ENCODE assay signal across 10 cellular contexts in genomic region chr20:39986231-39986904, GRCh38.
DNase-seq lines count a peak whose midpoint lies in the region; ATAC-seq, FAIRE-seq and TF ChIP-seq lines count a peak whose summit lies in the region.
"Had no signal": no experiment of that assay in that cellular context is flagged by ENCODE, and none has a peak within 500 bp of the region (broad histone marks: within the 10 kb centered on the region; RNA-seq: fewer than 3 reads in every experiment).

No MANE protein-coding gene starts in this region.

- CTCF ChIA-PET in A549 (lab: Yijun Ruan, JAX): no interaction called here

- POLR2A ChIA-PET in A549 (lab: Yijun Ruan, JAX): no interaction called here
- POLR2A ChIA-PET in naive thymus-derived CD8-positive, alpha-beta T cell (lab: Charles Lee): no interaction called here

- H3K9me3 ChIP-seq in A549 (no peaks in the 10 kb centered on the region), esophagus squamous epithelium (no peaks in the 10 kb centered on the region), muscle layer of colon (ENCODE audit: low read length) (no peaks in the 10 kb centered on the region)

- no peak overlapping the region for H3K4me3 ChIP-seq in A549
- no peak overlapping the region for H3K4me3 ChIP-seq in esophagus squamous epithelium
- no peak overlapping the region for H3K4me3 ChIP-seq in muscle layer of colon (ENCODE audit: low read depth in 1 of 2, low read length in 2 of 2)

- H3K27ac ChIP-seq in A549: no peak overlapping the region
- H3K27ac ChIP-seq in esophagus squamous epithelium: peak overlapping the region; percentile 81 to 87 (median 86)
- peak overlapping the region; percentile 47 for H3K27ac ChIP-seq in muscle layer of colon (ENCODE audit: low read depth, low read length)

- TF ChIP-seq POLR2A in A549 (IDR thresholded peaks at IDR 0.05; ENCODE audit: low read length): no peak
- no peak for TF ChIP-seq POLR2A in esophagus squamous epithelium (IDR thresholded peaks at IDR 0.05)

- peaks cover 0 to 10% (median 0%) of the 10 kb centered on the region in 5 donors for H3K27me3 Mint-ChIP-seq in naive thymus-derived CD8-positive, alpha-beta T cell

- H3K4me1 Mint-ChIP-seq in naive thymus-derived CD8-positive, alpha-beta T cell: no peaks in the 10 kb centered on the region

- H3K9me3 Mint-ChIP-seq in naive thymus-derived CD8-positive, alpha-beta T cell: peaks cover 0 to 20% (median 7%) of the 10 kb centered on the region in 9 donors

- TF ChIP-seq CTCF in A549 (IDR thresholded peaks at IDR 0.05) (no peak), esophagus squamous epithelium (IDR thresholded peaks at IDR 0.05) (no peak)

- peaks cover 0 to 4% (median 0%) of the 10 kb centered on the region in 3 donors for H3K36me3 Mint-ChIP-seq in naive thymus-derived CD8-positive, alpha-beta T cell

- no peak overlapping the region for H3K4me3 Mint-ChIP-seq in naive thymus-derived CD8-positive, alpha-beta T cell

- peak in 1 of 2 experiments; percentile 3 for DNase-seq in A549 (ENCODE audit: low read depth in 1 of 2, low spot score in 1 of 2)
- DNase-seq in NCI-H510A (lab: John Stamatoyannopoulos, UW): peak; percentile 33
- DNase-seq in esophagus squamous epithelium (lab: John Stamatoyannopoulos, UW): no peak
- no peak for DNase-seq in activated CD4-positive, alpha-beta T cell treated with anti-CD3 and anti-CD28 coated beads, Interleukin-2, amount 50 U/mL, for 4 hours
- DNase-seq in naive thymus-derived CD8-positive, alpha-beta T cell: no peak
- no peak for DNase-seq in activated T-cell treated with anti-CD3 and anti-CD28 coated beads, Interleukin-2, amount 50 U/mL, for 48 hours
- DNase-seq in activated effector memory CD4-positive, alpha-beta T cell treated with anti-CD3 and anti-CD28 coated beads, Interleukin-2, amount 50 U/mL, for 16 hours: no peak
- DNase-seq: DND-41; stimulated activated CD4-positive, alpha-beta T cell treated with anti-CD3 and anti-CD28 coated beads, Interleukin-4, amount 100 ng/mL, for 1 hour had no signal

- H3K9ac ChIP-seq in muscle layer of colon (ENCODE audit: low read length): no peak overlapping the region

- H3K36me3 ChIP-seq in esophagus squamous epithelium (no peaks in the 10 kb centered on the region), muscle layer of colon (ENCODE audit: insufficient read depth, low read length) (no peaks in the 10 kb centered on the region)

- no peak for ATAC-seq in A549
- ATAC-seq in naive thymus-derived CD8-positive, alpha-beta T cell: no peak

- H3K27me3 ChIP-seq in esophagus squamous epithelium (no peaks in the 10 kb centered on the region), muscle layer of colon (ENCODE audit: control insufficient read depth in 1 of 2, insufficient read depth in 2 of 2, low read length in 2 of 2) (no peaks in the 10 kb centered on the region)

- FAIRE-seq in A549 (lab: Jason Lieb, UNC): no peak

- TF ChIP-seq EP300 in A549 (IDR thresholded peaks at IDR 0.05): no peak

- no peak for TF ChIP-seq RAD21 in A549 (conservative IDR thresholded peaks at IDR 0.05 in 1 of 2, IDR thresholded peaks at IDR 0.05 in 1 of 2)

- 5% methylated on average over 6 of the region's 6 CpGs for WGBS in A549 (ENCODE audit: missing lambda C conversion rate)
- WGBS in esophagus squamous epithelium, 2 donors: 9 to 15% methylated on average over 3 to 6 of the region's 6 CpGs

- no peak overlapping the region for H3K4me2 ChIP-seq in A549

- no peaks in the 10 kb centered on the region for H3K4me1 ChIP-seq in A549
- peaks cover 0 to 40% (median 20%) of the 10 kb centered on the region in 3 donors for H3K4me1 ChIP-seq in esophagus squamous epithelium
- H3K4me1 ChIP-seq in muscle layer of colon (ENCODE audit: insufficient read depth, low read length): peaks cover 20% of the 10 kb centered on the region

- H3K27ac Mint-ChIP-seq in naive thymus-derived CD8-positive, alpha-beta T cell: no peak overlapping the region

- intact Hi-C loops in esophagus squamous epithelium (cut with DNase I): no loop called here

TF ChIP-seq in A549, 52 proteins besides CTCF, POLR2A, EP300 and RAD21:
- TF ChIP-seq MAFK (IDR thresholded peaks at IDR 0.05; ENCODE audit: partially characterized antibody): peak; percentile 37
- TF ChIP-seq ZC3H11A (IDR thresholded peaks at IDR 0.05): no peak

Comparison
In these comparisons a context has a peak if more than half of its experiments do, and no peak if none do; other contexts are left out.
1. H3K27ac ChIP-seq: peak in esophagus squamous epithelium (4 of 4) and muscle layer of colon (single experiment); none in A549 (0 of 2).